ENCODE assay signal across 12 cellular contexts in the genomic region with DNA sequence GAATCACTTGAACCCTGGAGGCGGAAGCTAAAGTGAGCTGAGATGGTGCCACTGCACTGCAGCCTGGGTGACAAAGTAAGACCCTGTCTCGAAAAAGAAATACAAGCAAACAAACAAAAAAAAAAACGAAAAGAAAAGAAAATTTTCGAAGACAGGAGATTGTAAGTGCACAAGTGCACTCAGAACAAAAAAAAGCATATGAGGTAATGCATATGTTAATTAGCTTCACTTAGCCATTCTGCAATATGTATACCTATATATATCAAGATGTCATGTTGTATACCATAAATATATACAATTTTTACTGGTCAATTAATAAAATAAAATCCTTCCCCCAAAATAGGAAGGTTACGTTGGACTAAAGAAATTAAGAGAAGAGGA.
DNase-seq lines count a peak whose midpoint lies in the region; ATAC-seq and TF ChIP-seq lines count a peak whose summit lies in the region.
"Had no signal": no experiment of that assay in that cellular context is flagged by ENCODE, and none has a peak within 500 bp of the region (broad histone marks: within the 10 kb centered on the region; RNA-seq: fewer than 3 reads in every experiment).

No MANE protein-coding gene starts in this region.

- TF ChIP-seq CTCF in IMR-90 (conservative IDR thresholded peaks at IDR 0.05; ENCODE audit: low read depth, low read length): no peak
- TF ChIP-seq CTCF in colonic mucosa (IDR thresholded peaks at IDR 0.05): no peak
- no peak for TF ChIP-seq CTCF in thyroid gland (IDR thresholded peaks at IDR 0.05)

- dilution Hi-C loops in IMR-90 (cut with HindIII; ENCODE audit: low sequenced_read_pairs, unreplicated experiment): no loop called here

- no TSS peak for BruUV-seq in IMR-90 (replicated peaks; lab: Mats Ljungman, UMichigan)

- peak overlapping the region; percentile 100 for H3K27ac ChIP-seq in IMR-90 (ENCODE audit: insufficient read depth, low read length)
- peak overlapping the region; percentile 96 for H3K27ac ChIP-seq in colonic mucosa
- no peak overlapping the region for H3K27ac ChIP-seq in mesenchymal stem cell (ENCODE audit: low read length, poor library complexity, severe bottlenecking)
- peak overlapping the region; percentile 59 to 88 (median 87) for H3K27ac ChIP-seq in thyroid gland

- H3K4me3 ChIP-seq in IMR-90 (ENCODE audit: insufficient read depth, low read depth, low read length) (no peak overlapping the region), colonic mucosa (peak overlapping the region; percentile 10), mesenchymal stem cell (ENCODE audit: insufficient read depth in 1 of 2, low read depth in 1 of 2, low read length in 2 of 2) (peak overlapping the region in 1 of 2 experiments; percentile 76), thyroid gland (replicated peaks in 1 of 3) (no peak overlapping the region)

- H3K4ac ChIP-seq in IMR-90 (ENCODE audit: low read depth, low read length) (peak overlapping the region; percentile 97), mesenchymal stem cell (ENCODE audit: low read depth in 1 of 2, low read length in 2 of 2) (no peak overlapping the region)

- no peak for TF ChIP-seq RAD21 in IMR-90 (IDR thresholded peaks at IDR 0.05; ENCODE audit: low read length)

- no peaks in the 10 kb centered on the region for H3K9me3 ChIP-seq in IMR-90 (ENCODE audit: control insufficient read depth, insufficient read depth, low read length)
- no peaks in the 10 kb centered on the region for H3K9me3 ChIP-seq in colonic mucosa
- no peaks in the 10 kb centered on the region for H3K9me3 ChIP-seq in mesenchymal stem cell (ENCODE audit: control insufficient read depth, low read length)
- H3K9me3 ChIP-seq in thyroid gland: no peaks in the 10 kb centered on the region

- in situ Hi-C loops in IMR-90 (cut with MboI; ENCODE audit: low sequenced_read_pairs): loop anchor here (5.0 to 10.0 kb wide), 2 partner anchors 98 to 191 kb away; no protein-coding TSS in a partner anchor

- H4K8ac ChIP-seq in IMR-90 (ENCODE audit: low read depth in 2 of 2, low read length in 2 of 2): peak overlapping the region; percentile 75 to 87
- no peak overlapping the region for H4K8ac ChIP-seq in mesenchymal stem cell (ENCODE audit: low read length)

- H2BK20ac ChIP-seq in IMR-90 (ENCODE audit: low read depth, low read length): peak overlapping the region; percentile 33; the same call in 1 of the 2 replicates

- intact Hi-C loops in IMR-90 (cut with micrococcal nuclease) (loop anchor here (1.0 to 5.0 kb wide), 2 partner anchors 70 to 107 kb away; no protein-coding TSS in a partner anchor), colonic mucosa (cut with DNase I) (no loop called here), thyroid gland (cut with DNase I) (loop anchor here (10.0 kb wide), 1 partner anchor 109 kb away; no protein-coding TSS in a partner anchor)

- H3K9ac ChIP-seq in IMR-90 (ENCODE audit: low read depth, low read length): peak overlapping the region; percentile 96; the same call in 1 of the 2 replicates
- peak overlapping the region; percentile 71 to 94 for H3K9ac ChIP-seq in colonic mucosa (ENCODE audit: low read depth in 2 of 2, low read length in 2 of 2)
- H3K9ac ChIP-seq in mesenchymal stem cell (ENCODE audit: low read length): peak overlapping the region; percentile 62

- DNase-seq in IMR-90 (no peak), colonic mucosa (no peak), mesenchymal stem cell (no peak), thyroid gland (no peak), NCI-H2029 (lab: John Stamatoyannopoulos, UW) (no peak), OCI-M1 (lab: John Stamatoyannopoulos, UW) (no peak), NK-92 (lab: John Stamatoyannopoulos, UW; ENCODE audit: unreplicated experiment) (no peak)
- DNase-seq in activated effector memory CD4-positive, alpha-beta T cell treated with anti-CD3 and anti-CD28 coated beads, Interleukin-2, amount 50 U/mL, for 16 hours: no peak
- DNase-seq: activated CD4-positive, alpha-beta T cell treated with anti-CD3 and anti-CD28 coated beads, Interleukin-2, amount 50 U/mL, for 4 hours; activated gamma-delta T cell; NCI-H1105 treated with DMSO at 0.1 percent for 48 hours; T-helper 9 cell had no signal

- peaks cover 37% of the 10 kb centered on the region for H3K4me1 ChIP-seq in IMR-90 (ENCODE audit: control insufficient read depth, insufficient read depth, low read length)
- H3K4me1 ChIP-seq in colonic mucosa: peaks cover 8% of the 10 kb centered on the region
- peaks cover 28% of the 10 kb centered on the region for H3K4me1 ChIP-seq in mesenchymal stem cell (ENCODE audit: control insufficient read depth, insufficient read depth, low read depth, low read length)
- H3K4me1 ChIP-seq in thyroid gland: peaks cover 53 to 62% of the 10 kb centered on the region in 2 donors

- H2BK15ac ChIP-seq in IMR-90 (ENCODE audit: low read depth, low read length): peak overlapping the region; percentile 86; the same call in 1 of the 3 replicates
- H2BK15ac ChIP-seq in mesenchymal stem cell (ENCODE audit: low read depth, poor library complexity, severe bottlenecking): peak overlapping the region; percentile 52

- CTCF ChIA-PET in IMR-90 (lab: Yijun Ruan, JAX): interaction anchor here (0.7 to 1.6 kb wide), 2 partner anchors 82 to 109 kb away, joined by 4 to 7 read pairs; no protein-coding TSS in a partner anchor

- H2AFZ ChIP-seq in IMR-90 (replicated peaks; ENCODE audit: low read length, poor library complexity) (no peak overlapping the region), mesenchymal stem cell (ENCODE audit: low read depth, low read length) (no peak overlapping the region)

- H4K91ac ChIP-seq in IMR-90 (ENCODE audit: insufficient read depth, low read depth, low read length): peak overlapping the region; percentile 91
- no peak overlapping the region for H4K91ac ChIP-seq in mesenchymal stem cell (ENCODE audit: low read length)

- H3K27me3 ChIP-seq in IMR-90 (ENCODE audit: control insufficient read depth, insufficient read depth, low read length): no peaks in the 10 kb centered on the region
- H3K27me3 ChIP-seq in colonic mucosa: no peaks in the 10 kb centered on the region
- H3K27me3 ChIP-seq in mesenchymal stem cell (ENCODE audit: control insufficient read depth in 1 of 2, insufficient read depth in 1 of 2, low read length in 2 of 2): no peaks in the 10 kb centered on the region
- no peaks in the 10 kb centered on the region for H3K27me3 ChIP-seq in thyroid gland

- H4K5ac ChIP-seq in IMR-90 (ENCODE audit: low read depth, low read length): no peak overlapping the region

- H2AK9ac ChIP-seq in IMR-90 (replicated peaks; ENCODE audit: low read depth, low read length, poor library complexity): no peak overlapping the region

- peak overlapping the region; percentile 28; the same call in 1 of the 2 replicates for H3K4me2 ChIP-seq in IMR-90 (ENCODE audit: low read depth, low read length)
- no peak overlapping the region for H3K4me2 ChIP-seq in mesenchymal stem cell (ENCODE audit: low read length, poor library complexity, severe bottlenecking)

- H2BK5ac ChIP-seq in IMR-90 (ENCODE audit: low read depth, low read length, poor library complexity, severe bottlenecking): peak overlapping the region; percentile 97
- no peak overlapping the region for H2BK5ac ChIP-seq in mesenchymal stem cell (ENCODE audit: low read depth, low read length, poor library complexity, severe bottlenecking)

- POLR2A ChIA-PET in IMR-90 (lab: Charles Lee; ENCODE audit: unreplicated experiment): interaction anchor here (0.5 to 1.5 kb wide), 6 partner anchors 8 to 128 kb away, joined by 3 to 7 read pairs (median 5); no protein-coding TSS in a partner anchor

- peak overlapping the region; percentile 58; the same call in 1 of the 2 replicates for H3K14ac ChIP-seq in IMR-90 (replicated peaks; ENCODE audit: low read depth, low read length)
- H3K14ac ChIP-seq in mesenchymal stem cell (ENCODE audit: low read length in 2 of 2): no peak overlapping the region

- peak overlapping the region; percentile 96; the same call in 1 of the 2 replicates for H3K56ac ChIP-seq in IMR-90 (ENCODE audit: extremely low read depth, insufficient read depth, low read length)

- peak overlapping the region; percentile 95 for H2AK5ac ChIP-seq in IMR-90 (ENCODE audit: low read depth, low read length)
- H2AK5ac ChIP-seq in mesenchymal stem cell (ENCODE audit: low read length, severe bottlenecking): no peak overlapping the region

- no peak overlapping the region for H2BK12ac ChIP-seq in mesenchymal stem cell (ENCODE audit: low read length in 2 of 2)

- H4K20me1 ChIP-seq in IMR-90 (ENCODE audit: insufficient read depth, low read length): no peaks in the 10 kb centered on the region

- H2BK120ac ChIP-seq in IMR-90 (ENCODE audit: low read depth, low read length) (peak overlapping the region; percentile 94; the same call in 1 of the 2 replicates), mesenchymal stem cell (ENCODE audit: low read depth, low read length) (peak overlapping the region; percentile 96)

- peaks cover 7 to 63% of the 10 kb centered on the region in 2 experiments; a peak in 3 of 4 replicates for H3K79me1 ChIP-seq in IMR-90 (ENCODE audit: low read depth in 1 of 2, low read length in 2 of 2)
- H3K79me1 ChIP-seq in mesenchymal stem cell (replicated peaks; ENCODE audit: low read length, poor library complexity, severe bottlenecking): peaks cover 15% of the 10 kb centered on the region

- no CpG with 5 or more reads among the region's 5 CpGs for WGBS in IMR-90 (ENCODE audit: extremely low coverage in 2 of 2, insufficient read length in 1 of 2), 2 experiments
- 91% methylated on average over 3 of the region's 5 CpGs for WGBS in mesenchymal stem cell
- 45 to 60% methylated on average over 5 of the region's 5 CpGs for WGBS in thyroid gland, 2 donors

- H3K36me3 ChIP-seq in IMR-90 (ENCODE audit: control insufficient read depth, insufficient read depth, low read length): peaks cover 3% of the 10 kb centered on the region
- no peaks in the 10 kb centered on the region for H3K36me3 ChIP-seq in colonic mucosa
- H3K36me3 ChIP-seq in mesenchymal stem cell (ENCODE audit: control insufficient read depth in 1 of 2, insufficient read depth in 2 of 2, low read depth in 1 of 2, low read length in 2 of 2): peaks cover 0 to 3% of the 10 kb centered on the region in 2 experiments
- H3K36me3 ChIP-seq in thyroid gland: no peaks in the 10 kb centered on the region

- H3K18ac ChIP-seq in IMR-90 (ENCODE audit: low read depth, low read length): peak overlapping the region; percentile 87; the same call in 1 of the 2 replicates
- H3K18ac ChIP-seq in mesenchymal stem cell (ENCODE audit: low read depth in 1 of 2, low read length in 2 of 2): peak overlapping the region in 1 of 2 experiments; percentile 74

- TF ChIP-seq POLR2A in IMR-90 (IDR thresholded peaks at IDR 0.05; ENCODE audit: low read depth, low read length) (no peak), thyroid gland (IDR thresholded peaks at IDR 0.05) (no peak)

- H3K23ac ChIP-seq in IMR-90 (ENCODE audit: low read depth, low read length) (no peak overlapping the region), mesenchymal stem cell (ENCODE audit: low read length in 2 of 2) (no peak overlapping the region)

- no peak for ATAC-seq in IMR-90 (ENCODE audit: low read depth)

- H3K9me1 ChIP-seq in IMR-90 (ENCODE audit: insufficient read depth, low read length): peaks cover 9% of the 10 kb centered on the region
